In genomic region chr1:119987689-119988088, GRCh38 we compare ENCODE assay signal across 12 cellular contexts.
A peak's percentile ranks its signal among the peaks of the same experiment; 100 is the strongest.
DNase-seq lines count a peak whose midpoint lies in the region; ATAC-seq and TF ChIP-seq lines count a peak whose summit lies in the region.
"Had no signal": no experiment of that assay in that cellular context is flagged by ENCODE, and none has a peak within 500 bp of the region (broad histone marks: within the 10 kb centered on the region; RNA-seq: fewer than 3 reads in every experiment).

No MANE protein-coding gene starts in this region.

- H4K20me1 ChIP-seq in PC-3 (ENCODE audit: low read length), result no peaks in the 10 kb centered on the region
- H4K20me1 ChIP-seq in fibroblast of lung (ENCODE audit: control insufficient read depth, extremely low read depth, insufficient read depth, low read length), result no peaks in the 10 kb centered on the region

- peaks cover 0 to 19% of the 10 kb centered on the region in 2 donors for H3K4me1 ChIP-seq in right atrium auricular region
- peaks cover 0 to 34% (median 14%) of the 10 kb centered on the region in 9 donors for H3K4me1 ChIP-seq in heart right ventricle
- peaks cover 33% of the 10 kb centered on the region for H3K4me1 ChIP-seq in PC-3 (ENCODE audit: insufficient read depth, low read length)
- peaks cover 19% of the 10 kb centered on the region for H3K4me1 ChIP-seq in fibroblast of lung (ENCODE audit: control insufficient read depth, extremely low read depth, insufficient read depth, low read length)
- peaks cover 48% of the 10 kb centered on the region for H3K4me1 ChIP-seq in vagina

- TF ChIP-seq CTCF in right atrium auricular region (IDR thresholded peaks at IDR 0.05), result no peak
- TF ChIP-seq CTCF in heart right ventricle (IDR thresholded peaks at IDR 0.05), result no peak
- TF ChIP-seq CTCF in PC-3 (conservative IDR thresholded peaks at IDR 0.05; ENCODE audit: low read depth, low read length), result no peak
- no peak for TF ChIP-seq CTCF in fibroblast of lung (conservative IDR thresholded peaks at IDR 0.05 in 1 of 2, IDR thresholded peaks at IDR 0.05 in 1 of 2; ENCODE audit: low read depth in 1 of 2, low read length in 2 of 2)
- TF ChIP-seq CTCF in vagina (IDR thresholded peaks at IDR 0.05), result no peak

- intact Hi-C loops in heart right ventricle (cut with DNase I) (no loop called here), PC-3 (cut with micrococcal nuclease) (no loop called here), vagina (cut with DNase I) (no loop called here), left cardiac atrium (cut with DNase I) (no loop called here)

- H3K36me3 ChIP-seq in right atrium auricular region, result no peaks in the 10 kb centered on the region
- peaks cover 0 to 28% (median 0%) of the 10 kb centered on the region in 9 donors for H3K36me3 ChIP-seq in heart right ventricle
- peaks cover 3% of the 10 kb centered on the region for H3K36me3 ChIP-seq in PC-3 (ENCODE audit: low read depth, low read length)
- peaks cover 1% of the 10 kb centered on the region for H3K36me3 ChIP-seq in fibroblast of lung (ENCODE audit: control insufficient read depth, insufficient read depth, low read length)
- H3K36me3 ChIP-seq in vagina, result no peaks in the 10 kb centered on the region

- CTCF ChIA-PET in PC-3 (lab: Charles Lee), result no interaction called here

- H3K9ac ChIP-seq in PC-3 (ENCODE audit: low read length), result no peak overlapping the region
- H3K9ac ChIP-seq in fibroblast of lung (ENCODE audit: insufficient read depth, low read length), result no peak overlapping the region

- ATAC-seq in heart right ventricle (no peak), PC-3 (no peak), left cardiac atrium (no peak)
- ATAC-seq: HCT116 had no signal

- BruUV-seq in PC-3 (replicated peaks; lab: Mats Ljungman, UMichigan), result no TSS peak

- H3K4me2 ChIP-seq in PC-3 (ENCODE audit: low read length), result peak overlapping the region; percentile 38
- H3K4me2 ChIP-seq in fibroblast of lung (ENCODE audit: extremely low read depth, insufficient read depth, low read length), result peak overlapping the region; percentile 63

- DNase-seq in right atrium auricular region (ENCODE audit: low spot score) (no peak), heart right ventricle (no peak), PC-3 (no peak), fibroblast of lung (ENCODE audit: low read depth in 2 of 2) (no peak), vagina (ENCODE audit: extremely low spot score in 2 of 2) (no peak), UCSD-AML1 (lab: John Stamatoyannopoulos, UW; ENCODE audit: unreplicated experiment) (no peak), NK-92 (lab: John Stamatoyannopoulos, UW; ENCODE audit: unreplicated experiment) (no peak), left cardiac atrium (no peak)
- DNase-seq: activated CD4-positive, CD25-positive, alpha-beta regulatory T cell; dorsolateral prefrontal cortex; NCI-H1694 treated with DMSO at 0.1 percent for 48 hours had no signal

- no peaks in the 10 kb centered on the region for H3F3A ChIP-seq in PC-3 (ENCODE audit: low read length, unreplicated experiment)

- H3K79me2 ChIP-seq in PC-3 (ENCODE audit: low read length), result no peaks in the 10 kb centered on the region
- H3K79me2 ChIP-seq in fibroblast of lung (ENCODE audit: control insufficient read depth, insufficient read depth, low read length), result peaks cover 28% of the 10 kb centered on the region

- H3K27ac ChIP-seq in right atrium auricular region (peak overlapping the region; percentile 15 to 57), heart right ventricle (peak overlapping the region in 5 of 10 donors; percentile 21 to 73 (median 52)), PC-3 (ENCODE audit: low read length) (peak overlapping the region; percentile 37), fibroblast of lung (ENCODE audit: insufficient read depth, low read length) (peak overlapping the region; percentile 31), vagina (peak overlapping the region; percentile 51)

- POLR2A ChIA-PET in PC-3 (lab: Charles Lee; ENCODE audit: unreplicated experiment), result no interaction called here

- H3K9me2 ChIP-seq in PC-3 (replicated peaks; ENCODE audit: low read length), result no peaks in the 10 kb centered on the region

- H3K4me3 ChIP-seq in right atrium auricular region, result no peak overlapping the region
- no peak overlapping the region for H3K4me3 ChIP-seq in heart right ventricle
- no peak overlapping the region for H3K4me3 ChIP-seq in PC-3 (ENCODE audit: low read length)
- no peak overlapping the region for H3K4me3 ChIP-seq in fibroblast of lung (replicated peaks in 1 of 4; ENCODE audit: control extremely low read depth in 1 of 4, insufficient read depth in 1 of 4, low read depth in 3 of 4, low read length in 4 of 4)
- H3K4me3 ChIP-seq in vagina, result no peak overlapping the region
- H3K4me3 ChIP-seq: dorsolateral prefrontal cortex had no signal

- H2AFZ ChIP-seq in PC-3 (ENCODE audit: low read length), result no peak overlapping the region
- H2AFZ ChIP-seq in fibroblast of lung (ENCODE audit: low read length), result no peak overlapping the region

- H3K27me3 ChIP-seq in right atrium auricular region, result no peaks in the 10 kb centered on the region
- H3K27me3 ChIP-seq in heart right ventricle, result no peaks in the 10 kb centered on the region
- H3K27me3 ChIP-seq in PC-3 (ENCODE audit: low read length), result no peaks in the 10 kb centered on the region
- H3K27me3 ChIP-seq in fibroblast of lung (ENCODE audit: control insufficient read depth, insufficient read depth, low read length), result no peaks in the 10 kb centered on the region
- H3K27me3 ChIP-seq in vagina, result no peaks in the 10 kb centered on the region
- H3K27me3 ChIP-seq: dorsolateral prefrontal cortex had no signal

- H3K9me3 ChIP-seq in right atrium auricular region (no peaks in the 10 kb centered on the region), heart right ventricle (no peaks in the 10 kb centered on the region), PC-3 (ENCODE audit: low read length) (no peaks in the 10 kb centered on the region), fibroblast of lung (ENCODE audit: control insufficient read depth, insufficient read depth, low read depth, low read length) (no peaks in the 10 kb centered on the region), vagina (no peaks in the 10 kb centered on the region)

- WGBS in heart right ventricle, 2 donors, result 86 to 96% methylated on average over 1 of the region's 1 CpG

- no peak for TF ChIP-seq POLR2A in vagina (IDR thresholded peaks at IDR 0.05)
